In the genomic region with DNA sequence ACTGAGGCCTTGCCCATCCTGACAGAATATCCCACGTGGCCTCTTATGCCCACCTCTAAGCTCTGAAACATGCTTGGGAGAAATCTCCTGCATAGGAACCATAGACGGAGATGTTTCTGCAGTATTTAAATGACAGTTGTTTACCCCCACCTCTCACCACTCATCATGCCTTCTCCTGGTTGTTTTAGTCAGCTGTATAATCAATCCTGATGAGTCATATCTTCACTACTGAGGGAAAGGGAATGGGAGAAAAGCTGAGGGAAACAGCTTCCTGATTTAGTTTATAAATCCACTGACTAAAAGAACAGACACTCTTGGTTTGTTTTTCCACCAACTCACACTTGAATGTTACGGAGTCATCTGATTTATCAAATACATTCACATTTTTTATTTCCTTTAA, we compare ENCODE assay signal across 12 cellular contexts.
DNase-seq lines count a peak whose midpoint lies in the region; ATAC-seq, FAIRE-seq and TF ChIP-seq lines count a peak whose summit lies in the region.
"Had no signal": no experiment of that assay in that cellular context is flagged by ENCODE, and none has a peak within 500 bp of the region (broad histone marks: within the 10 kb centered on the region; RNA-seq: fewer than 3 reads in every experiment).

No MANE protein-coding gene starts in this region.

- FAIRE-seq in small intestine (lab: Jason Lieb, UNC): no peak

- TF ChIP-seq CTCF in HCT116 (IDR thresholded peaks at IDR 0.05 in 2 of 3, conservative IDR thresholded peaks at IDR 0.05 in 1 of 3; ENCODE audit: borderline replicate concordance in 1 of 3, insufficient read depth in 1 of 3, low read depth in 2 of 3, low read length in 2 of 3) (no peak), foreskin fibroblast (IDR thresholded peaks at IDR 0.05; ENCODE audit: low read depth, low read length) (no peak), OCI-LY7 (conservative IDR thresholded peaks at IDR 0.05; ENCODE audit: low read length) (no peak), GM10248 (IDR thresholded peaks at IDR 0.05; ENCODE audit: control extremely low read depth, extremely low read depth, low read depth, missing control alignments) (no peak), gastroesophageal sphincter (IDR thresholded peaks at IDR 0.05) (no peak)

- no peak for TF ChIP-seq RAD21 in HCT116 (IDR thresholded peaks at IDR 0.05; ENCODE audit: low read depth)

- no peak overlapping the region for H3K27ac ChIP-seq in HCT116 (ENCODE audit: low read depth, low read length)
- H3K27ac ChIP-seq in small intestine (ENCODE audit: low read depth in 1 of 2, low read length in 1 of 2): no peak overlapping the region
- no peak overlapping the region for H3K27ac ChIP-seq in OCI-LY7 (ENCODE audit: low read depth, low read length, poor library complexity, severe bottlenecking)
- no peak overlapping the region for H3K27ac ChIP-seq in gastroesophageal sphincter

- H3K9me2 ChIP-seq in HCT116 (ENCODE audit: insufficient read depth): no peaks in the 10 kb centered on the region
- H3K9me2 ChIP-seq in OCI-LY7 (ENCODE audit: insufficient read depth, low read length): no peaks in the 10 kb centered on the region

- H3K4me1 ChIP-seq in HCT116 (ENCODE audit: control insufficient read depth in 1 of 2, insufficient read depth in 2 of 2, low read length in 2 of 2): peaks cover 0 to 9% of the 10 kb centered on the region in 2 experiments; a peak in 2 of 4 replicates
- no peaks in the 10 kb centered on the region for H3K4me1 ChIP-seq in small intestine (ENCODE audit: control insufficient read depth in 2 of 2, insufficient read depth in 1 of 2, low read depth in 1 of 2, low read length in 1 of 2)
- no peaks in the 10 kb centered on the region for H3K4me1 ChIP-seq in OCI-LY7 (ENCODE audit: insufficient read depth, low read length, poor library complexity, severe bottlenecking)
- peaks cover 0 to under 1% (median 0%) of the 10 kb centered on the region in 3 donors for H3K4me1 ChIP-seq in gastroesophageal sphincter

- CTCF ChIA-PET in HCT116 (lab: Charles Lee) (no interaction called here), OCI-LY7 (lab: Charles Lee; ENCODE audit: unreplicated experiment) (no interaction called here), GM10248 (lab: Yijun Ruan, JAX) (interaction anchor here (1.1 kb wide), 1 partner anchor 175 kb away, joined by 3 read pairs; no protein-coding TSS in a partner anchor)

- no peaks in the 10 kb centered on the region for H3K36me3 ChIP-seq in HCT116 (ENCODE audit: control insufficient read depth in 1 of 2, insufficient read depth in 2 of 2, low read length in 2 of 2)
- H3K36me3 ChIP-seq in small intestine (ENCODE audit: control insufficient read depth in 2 of 2, insufficient read depth in 2 of 2, low read length in 2 of 2): no peaks in the 10 kb centered on the region
- H3K36me3 ChIP-seq in OCI-LY7 (ENCODE audit: insufficient read depth, low read length): no peaks in the 10 kb centered on the region
- no peaks in the 10 kb centered on the region for H3K36me3 ChIP-seq in gastroesophageal sphincter
- H3K36me3 ChIP-seq: thoracic aorta had no signal

- H4K20me1 ChIP-seq in HCT116 (ENCODE audit: insufficient read depth) (no peaks in the 10 kb centered on the region), OCI-LY7 (ENCODE audit: insufficient read depth, low read length) (no peaks in the 10 kb centered on the region)

- H3K4me2 ChIP-seq in HCT116 (ENCODE audit: low read length): peak overlapping the region; percentile 23; the same call in 1 of the 2 replicates
- no peak overlapping the region for H3K4me2 ChIP-seq in OCI-LY7 (ENCODE audit: low read length)

- H3K27me3 ChIP-seq in HCT116 (ENCODE audit: insufficient read depth, low read length) (no peaks in the 10 kb centered on the region), small intestine (ENCODE audit: control insufficient read depth in 2 of 2, insufficient read depth in 2 of 2, low read length in 2 of 2) (no peaks in the 10 kb centered on the region), gastroesophageal sphincter (peaks cover 3% of the 10 kb centered on the region)

- RAD21 ChIA-PET in HCT116 (lab: Charles Lee; ENCODE audit: low non-redundant PET in 1 of 2, low total read pairs in 2 of 2, uncharacterized antibody in 2 of 2, unreplicated experiment in 2 of 2): no interaction called here

- H2AFZ ChIP-seq in HCT116 (ENCODE audit: low read depth, low read length, poor library complexity, severe bottlenecking) (no peak overlapping the region), OCI-LY7 (ENCODE audit: low read length) (no peak overlapping the region)

- H3K79me2 ChIP-seq in HCT116 (ENCODE audit: insufficient read depth, low read length) (no peaks in the 10 kb centered on the region), OCI-LY7 (ENCODE audit: insufficient read depth, low read depth, low read length) (no peaks in the 10 kb centered on the region)

- POLR2A ChIA-PET in HCT116 (lab: Charles Lee) (no interaction called here), OCI-LY7 (lab: Charles Lee) (no interaction called here), GM10248 (lab: Yijun Ruan, JAX) (no interaction called here)

- WGBS in small intestine, 3 donors: 57 to 81% (median 67%) methylated on average over 3 of the region's 3 CpGs
- 13 to 39% methylated on average over 3 of the region's 3 CpGs for WGBS in gastroesophageal sphincter (ENCODE audit: low coverage in 1 of 2), 2 donors

- no peak for TF ChIP-seq EP300 in gastroesophageal sphincter (IDR thresholded peaks at IDR 0.05)

- DNase-seq in HCT116 (ENCODE audit: low read depth, low spot score): no peak
- peak; percentile 76 to 84 for DNase-seq in foreskin fibroblast
- peak; percentile 15 for DNase-seq in small intestine
- no peak for DNase-seq in OCI-LY7 (ENCODE audit: low spot score)
- DNase-seq in AML-193 (lab: John Stamatoyannopoulos, UW): no peak
- no peak for DNase-seq in GM10248 (ENCODE audit: extremely low spot score)
- DNase-seq: natural killer cell, NCI-H446, T-cell had no signal

- H3K9ac ChIP-seq in HCT116 (ENCODE audit: low read length): no peak overlapping the region

- no peak overlapping the region for H3K4me3 ChIP-seq in HCT116 (replicated peaks in 1 of 2; ENCODE audit: low read depth in 1 of 2, low read length in 2 of 2)
- H3K4me3 ChIP-seq in foreskin fibroblast (ENCODE audit: low read depth in 1 of 2, low read length in 2 of 2): no peak overlapping the region
- no peak overlapping the region for H3K4me3 ChIP-seq in small intestine (ENCODE audit: low read depth in 1 of 2, low read length in 2 of 2)
- no peak overlapping the region for H3K4me3 ChIP-seq in OCI-LY7 (ENCODE audit: low read depth, low read length, poor library complexity, severe bottlenecking)
- no peak overlapping the region for H3K4me3 ChIP-seq in gastroesophageal sphincter
- H3K4me3 ChIP-seq: thoracic aorta had no signal

- intact Hi-C loops in HCT116 (cut with micrococcal nuclease): no loop called here
- intact Hi-C loops in OCI-LY7 (cut with micrococcal nuclease; ENCODE audit: unreplicated experiment): no loop called here

- no TSS peak for BruUV-seq in HCT116 (replicated peaks; lab: Mats Ljungman, UMichigan)
- no TSS peak for BruUV-seq in OCI-LY7 (replicated peaks; lab: Mats Ljungman, UMichigan)

- TF ChIP-seq POLR2A in HCT116 (IDR thresholded peaks at IDR 0.05; ENCODE audit: borderline replicate concordance, extremely low read depth, insufficient read depth, insufficient read length): no peak
- no peak for TF ChIP-seq POLR2A in gastroesophageal sphincter (IDR thresholded peaks at IDR 0.05)

- no peak; the same call in 1 of the 2 replicates for ATAC-seq in HCT116
- peak; percentile 77 for ATAC-seq in SK-N-SH treated with all-trans-retinoic acid at 6 μM for 48 hours
- ATAC-seq in gastroesophageal sphincter: no peak
- ATAC-seq: natural killer cell, T-cell had no signal

- no peaks in the 10 kb centered on the region for H3K9me3 ChIP-seq in HCT116 (ENCODE audit: control insufficient read depth in 1 of 2, insufficient read depth in 1 of 2, low read depth in 1 of 2, low read length in 2 of 2)
- H3K9me3 ChIP-seq in small intestine (ENCODE audit: control insufficient read depth, low read depth): no peaks in the 10 kb centered on the region
- H3K9me3 ChIP-seq in OCI-LY7 (ENCODE audit: low read length): no peaks in the 10 kb centered on the region
- H3K9me3 ChIP-seq in gastroesophageal sphincter: no peaks in the 10 kb centered on the region
- H3K9me3 ChIP-seq: thoracic aorta had no signal

TF ChIP-seq in HCT116, 20 proteins besides CTCF, POLR2A, EP300 and RAD21:
- TF ChIP-seq CEBPB (IDR thresholded peaks at IDR 0.05; ENCODE audit: low read depth): 0 out of 2 replicates have a peak, but pooled peaks have one; percentile 18
- peak; percentile 72 for TF ChIP-seq FOSL1 (IDR thresholded peaks at IDR 0.05; ENCODE audit: low read depth)
- TF ChIP-seq JUND (IDR thresholded peaks at IDR 0.05): peak; percentile 65
- no peak; the same call in 1 of the 2 replicates for TF ChIP-seq SRF (IDR thresholded peaks at IDR 0.05; ENCODE audit: low read depth)
- peak; percentile 34; the same call in 1 of the 2 replicates for TF ChIP-seq CBX3 (IDR thresholded peaks at IDR 0.05; ENCODE audit: low read depth)
TF ChIP-seq in HCT116: peak in this region for 4.

TF ChIP-seq in SK-N-SH treated with all-trans-retinoic acid at 6 μM for 48 hours, 23 proteins besides CTCF, POLR2A, EP300 and RAD21:
- no peak for TF ChIP-seq POU6F1 (CRISPR knock-in tag; IDR thresholded peaks at IDR 0.05; ENCODE audit: borderline replicate concordance, low read depth)
- TF ChIP-seq ZFP3 (CRISPR knock-in tag; IDR thresholded peaks at IDR 0.05): no peak
TF ChIP-seq in SK-N-SH treated with all-trans-retinoic acid at 6 μM for 48 hours: peak in this region for 0.

Comparison
In these comparisons a context has a peak if more than half of its experiments do, and no peak if none do; other contexts are left out.
1. DNase-seq: peak in foreskin fibroblast (2 of 2) and small intestine (single experiment); none in HCT116 (single experiment), OCI-LY7 (single experiment), AML-193 (0 of 2) and GM10248 (single experiment).